ENCODE assay signal across 9 cellular contexts in genomic region chr4:71188197-71188625, GRCh38.
A peak's percentile ranks its signal among the peaks of the same experiment; 100 is the strongest.
DNase-seq lines count a peak whose midpoint lies in the region; ATAC-seq and TF ChIP-seq lines count a peak whose summit lies in the region.
"Had no signal": no experiment of that assay in that cellular context is flagged by ENCODE, and none has a peak within 500 bp of the region (broad histone marks: within the 10 kb centered on the region; RNA-seq: fewer than 3 reads in every experiment).

No MANE protein-coding gene starts in this region.

- no peaks in the 10 kb centered on the region for H3K9me3 Mint-ChIP-seq in activated CD4-positive, alpha-beta T cell treated with anti-CD3 and anti-CD28 coated beads for 36 hours (ENCODE audit: low read depth)
- H3K9me3 Mint-ChIP-seq in activated B cell treated with CpG ODN at 0.5 μM for 24 hours = no peaks in the 10 kb centered on the region
- H3K9me3 Mint-ChIP-seq in stimulated activated naive CD8-positive, alpha-beta T cell treated with anti-CD3 and anti-CD28 coated beads, Interleukin-15, amount 100 ng/mL, for 72 hours = no peaks in the 10 kb centered on the region

- H3K36me3 Mint-ChIP-seq in activated CD4-positive, alpha-beta T cell treated with anti-CD3 and anti-CD28 coated beads for 36 hours (ENCODE audit: low read depth) = no peaks in the 10 kb centered on the region
- H3K36me3 Mint-ChIP-seq in activated B cell treated with CpG ODN at 0.5 μM for 24 hours (ENCODE audit: low read depth) = no peaks in the 10 kb centered on the region

- no peaks in the 10 kb centered on the region for H3K36me3 ChIP-seq in kidney epithelial cell (ENCODE audit: control insufficient read depth, insufficient read depth, low read length)
- H3K36me3 ChIP-seq: BLaER1 had no signal

- peaks cover 62% of the 10 kb centered on the region for H3K27me3 Mint-ChIP-seq in activated CD4-positive, alpha-beta T cell treated with anti-CD3 and anti-CD28 coated beads for 36 hours
- H3K27me3 Mint-ChIP-seq in activated B cell treated with CpG ODN at 0.5 μM for 24 hours = peaks cover 52% of the 10 kb centered on the region
- H3K27me3 Mint-ChIP-seq in stimulated activated naive CD8-positive, alpha-beta T cell treated with anti-CD3 and anti-CD28 coated beads, Interleukin-15, amount 100 ng/mL, for 72 hours = peaks cover 86% of the 10 kb centered on the region

- no peaks in the 10 kb centered on the region for H3K27me3 ChIP-seq in kidney epithelial cell (ENCODE audit: control insufficient read depth, insufficient read depth, low read length)

- POLR2A ChIA-PET in activated CD4-positive, alpha-beta T cell treated with anti-CD3 and anti-CD28 coated beads for 36 hours (lab: Charles Lee) = no interaction called here
- POLR2A ChIA-PET in activated B cell treated with CpG ODN at 0.5 μM for 24 hours (lab: Charles Lee) = interaction anchor here (0.6 to 0.8 kb wide), 3 partner anchors 218 to 508 kb away, joined by 3 to 4 read pairs (median 3); no protein-coding TSS in a partner anchor

- DNase-seq in activated CD4-positive, alpha-beta T cell treated with anti-CD3 and anti-CD28 coated beads for 36 hours = no peak
- no peak for DNase-seq in activated CD4-positive, alpha-beta T cell treated with anti-CD3 and anti-CD28 coated beads, Interleukin-2, amount 50 U/mL, for 1 hour
- DNase-seq in activated B cell treated with CpG ODN at 0.5 μM for 24 hours = no peak
- DNase-seq in kidney epithelial cell (ENCODE audit: low read depth) = no peak
- DNase-seq in stimulated activated naive CD8-positive, alpha-beta T cell treated with anti-CD3 and anti-CD28 coated beads, Interleukin-15, amount 100 ng/mL, for 72 hours = no peak
- DNase-seq in stimulated activated CD4-positive, alpha-beta T cell treated with anti-CD3 and anti-CD28 coated beads, Interleukin-4, amount 100 ng/mL, for 1 hour = no peak

- peak overlapping the region; percentile 83 for H3K4me3 ChIP-seq in kidney epithelial cell (ENCODE audit: low read depth, low read length)

- no peak for TF ChIP-seq CTCF in activated B cell treated with CpG ODN at 0.5 μM for 24 hours (IDR thresholded peaks at IDR 0.05)
- TF ChIP-seq CTCF in kidney epithelial cell (IDR thresholded peaks at IDR 0.05; ENCODE audit: insufficient read depth, low read length, poor library complexity, severe bottlenecking) = peak; percentile 30

- peaks cover 16% of the 10 kb centered on the region for H3K4me1 Mint-ChIP-seq in activated CD4-positive, alpha-beta T cell treated with anti-CD3 and anti-CD28 coated beads for 36 hours
- peaks cover 26% of the 10 kb centered on the region for H3K4me1 Mint-ChIP-seq in activated B cell treated with CpG ODN at 0.5 μM for 24 hours
- H3K4me1 Mint-ChIP-seq in stimulated activated naive CD8-positive, alpha-beta T cell treated with anti-CD3 and anti-CD28 coated beads, Interleukin-15, amount 100 ng/mL, for 72 hours = peaks cover 24% of the 10 kb centered on the region

- CTCF ChIA-PET in activated CD4-positive, alpha-beta T cell treated with anti-CD3 and anti-CD28 coated beads for 36 hours (lab: Charles Lee) = interaction anchor here (0.8 to 1.0 kb wide), 2 partner anchors 12 to 523 kb away, joined by 3 to 4 read pairs; no protein-coding TSS in a partner anchor
- CTCF ChIA-PET in activated B cell treated with CpG ODN at 0.5 μM for 24 hours (lab: Charles Lee) = no interaction called here

- intact Hi-C loops in activated CD4-positive, alpha-beta T cell treated with anti-CD3 and anti-CD28 coated beads for 36 hours (cut with DNase I, micrococcal nuclease) = loop anchor here in 1 of 2 experiments (5.0 to 10.0 kb wide), 3 partner anchors 369 to 586 kb away; no protein-coding TSS in a partner anchor
- intact Hi-C loops in activated B cell treated with CpG ODN at 0.5 μM for 24 hours (cut with micrococcal nuclease) = loop anchor here (10.0 kb wide), 2 partner anchors 193 to 353 kb away; partner anchors contain the start of genes DCK and GRSF1

- no peak overlapping the region for H3K27ac Mint-ChIP-seq in activated CD4-positive, alpha-beta T cell treated with anti-CD3 and anti-CD28 coated beads for 36 hours
- H3K27ac Mint-ChIP-seq in activated B cell treated with CpG ODN at 0.5 μM for 24 hours = no peak overlapping the region
- H3K27ac Mint-ChIP-seq in stimulated activated naive CD8-positive, alpha-beta T cell treated with anti-CD3 and anti-CD28 coated beads, Interleukin-15, amount 100 ng/mL, for 72 hours = no peak overlapping the region

- ATAC-seq in activated CD4-positive, alpha-beta T cell treated with anti-CD3 and anti-CD28 coated beads for 36 hours = no peak
- ATAC-seq in activated B cell treated with CpG ODN at 0.5 μM for 24 hours (ENCODE audit: low read depth) = no peak
- ATAC-seq in stimulated activated naive CD8-positive, alpha-beta T cell treated with anti-CD3 and anti-CD28 coated beads, Interleukin-15, amount 100 ng/mL, for 72 hours = no peak
- ATAC-seq in GM21423 (IDR thresholded peaks at IDR 0.05; ENCODE audit: unreplicated experiment) = no peak
- ATAC-seq in GM19328 (IDR thresholded peaks at IDR 0.05; ENCODE audit: unreplicated experiment) = no peak

- peak overlapping the region; percentile 65 for H3K4me3 Mint-ChIP-seq in activated CD4-positive, alpha-beta T cell treated with anti-CD3 and anti-CD28 coated beads for 36 hours
- peak overlapping the region; percentile 80 for H3K4me3 Mint-ChIP-seq in activated B cell treated with CpG ODN at 0.5 μM for 24 hours
- H3K4me3 Mint-ChIP-seq in stimulated activated naive CD8-positive, alpha-beta T cell treated with anti-CD3 and anti-CD28 coated beads, Interleukin-15, amount 100 ng/mL, for 72 hours = peak overlapping the region; percentile 77 to 81
